In genomic region chr1:180155202-180155682, GRCh38 we compare ENCODE assay signal across 8 cellular contexts. TPM values are rescaled to one million over a fixed set of nuclear protein-coding genes. Genes with fewer than 3 reads are reported as not detected.
DNase-seq lines count a peak whose midpoint lies in the region; ATAC-seq and TF ChIP-seq lines count a peak whose summit lies in the region.

No MANE protein-coding gene starts in this region.

- intact Hi-C loops in lower leg skin (cut with DNase I; ENCODE audit: low total_unique reads): no loop called here

- H3K4me1 ChIP-seq in Peyer's patch (peaks cover 0 to 35% (median 3%) of the 10 kb centered on the region in 4 donors), subcutaneous abdominal adipose tissue (ENCODE audit: control insufficient read depth in 5 of 5, insufficient read depth in 5 of 5, low read length in 5 of 5) (peaks cover 3 to 18% (median 16%) of the 10 kb centered on the region in 5 donors)

- peak; percentile 24 for DNase-seq in stimulated activated CD4-positive, alpha-beta T cell treated with anti-CD3 and anti-CD28 coated beads, Interleukin-12 subunit alpha, Interleukin-12 subunit beta, amount 100 ng/mL, for 4 hours
- no peak for DNase-seq in stimulated activated CD4-positive, alpha-beta T cell treated with anti-CD3 and anti-CD28 coated beads, Interleukin-1b, Interleukin-23, amount 100 ng/mL, for 48 hours
- DNase-seq in Peyer's patch (peak; percentile 20 to 58 (median 47)), cerebellar cortex (ENCODE audit: low spot score) (peak; percentile 26), lower leg skin (ENCODE audit: low spot score in 2 of 2) (no peak), AG20443 (ENCODE audit: low spot score) (no peak)

- 1 to 4% methylated on average over 26 of the region's 26 CpGs for WGBS in lower leg skin, 2 donors

- H3K27ac ChIP-seq in Peyer's patch (peak overlapping the region; percentile 70 to 92 (median 87)), subcutaneous abdominal adipose tissue (ENCODE audit: low read depth, low read length) (peak overlapping the region; percentile 6)

- no peaks in the 10 kb centered on the region for H3K9me3 ChIP-seq in Peyer's patch
- no peaks in the 10 kb centered on the region for H3K9me3 ChIP-seq in subcutaneous abdominal adipose tissue (ENCODE audit: control insufficient read depth in 5 of 5, low read length in 5 of 5)

- H3K27me3 ChIP-seq in Peyer's patch (no peaks in the 10 kb centered on the region), subcutaneous abdominal adipose tissue (ENCODE audit: control insufficient read depth in 5 of 5, insufficient read depth in 4 of 5, low read length in 5 of 5) (no peaks in the 10 kb centered on the region)

- H3K9ac ChIP-seq in subcutaneous abdominal adipose tissue (ENCODE audit: low read length in 5 of 5): peak overlapping the region; percentile 12 to 83 (median 60)

- H3K4me3 ChIP-seq in Peyer's patch: peak overlapping the region; percentile 84 to 98 (median 92)
- H3K4me3 ChIP-seq in lower leg skin (ENCODE audit: low read depth, poor library complexity, severe bottlenecking): peak overlapping the region; percentile 79
- H3K4me3 ChIP-seq in subcutaneous abdominal adipose tissue (ENCODE audit: low read depth in 1 of 5, low read length in 5 of 5): peak overlapping the region; percentile 65 to 89 (median 80)

- no peak for TF ChIP-seq POLR2A in Peyer's patch (IDR thresholded peaks at IDR 0.05)
- TF ChIP-seq POLR2A in lower leg skin (IDR thresholded peaks at IDR 0.05): no peak

- H3K36me3 ChIP-seq in Peyer's patch (no peaks in the 10 kb centered on the region), subcutaneous abdominal adipose tissue (ENCODE audit: control insufficient read depth in 5 of 5, insufficient read depth in 5 of 5, low read length in 5 of 5) (no peaks in the 10 kb centered on the region)

- no peak for TF ChIP-seq CTCF in Peyer's patch (IDR thresholded peaks at IDR 0.05)
- no peak for TF ChIP-seq CTCF in lower leg skin (IDR thresholded peaks at IDR 0.05)

- ATAC-seq in HG02678 (IDR thresholded peaks at IDR 0.05; ENCODE audit: unreplicated experiment): no peak

RNA-seq across cellular contexts. Expression of gene QSOX1, which starts 0.6 kb away (rescaled TPM):
- total RNA-seq in Peyer's patch (10 to 100 TPM; 34.9 to 72.3 (median 51.5) TPM), lower leg skin (10 to 100 TPM; 77.7 to 90.3 (median 87.3) TPM)

Comparison
In these comparisons a context has a peak if more than half of its experiments do, and no peak if none do; other contexts are left out.
1. DNase-seq: peak in stimulated activated CD4-positive, alpha-beta T cell treated with anti-CD3 and anti-CD28 coated beads, Interleukin-12 subunit alpha, Interleukin-12 subunit beta, amount 100 ng/mL, for 4 hours (single experiment), Peyer's patch (3 of 3) and cerebellar cortex (single experiment); none in stimulated activated CD4-positive, alpha-beta T cell treated with anti-CD3 and anti-CD28 coated beads, Interleukin-1b, Interleukin-23, amount 100 ng/mL, for 48 hours (single experiment), lower leg skin (0 of 2) and AG20443 (single experiment).
2. Peak in every context shown above with its lines, with median percentiles within 50 percentile points of each other: H3K4me3 ChIP-seq.